In the genomic region with DNA sequence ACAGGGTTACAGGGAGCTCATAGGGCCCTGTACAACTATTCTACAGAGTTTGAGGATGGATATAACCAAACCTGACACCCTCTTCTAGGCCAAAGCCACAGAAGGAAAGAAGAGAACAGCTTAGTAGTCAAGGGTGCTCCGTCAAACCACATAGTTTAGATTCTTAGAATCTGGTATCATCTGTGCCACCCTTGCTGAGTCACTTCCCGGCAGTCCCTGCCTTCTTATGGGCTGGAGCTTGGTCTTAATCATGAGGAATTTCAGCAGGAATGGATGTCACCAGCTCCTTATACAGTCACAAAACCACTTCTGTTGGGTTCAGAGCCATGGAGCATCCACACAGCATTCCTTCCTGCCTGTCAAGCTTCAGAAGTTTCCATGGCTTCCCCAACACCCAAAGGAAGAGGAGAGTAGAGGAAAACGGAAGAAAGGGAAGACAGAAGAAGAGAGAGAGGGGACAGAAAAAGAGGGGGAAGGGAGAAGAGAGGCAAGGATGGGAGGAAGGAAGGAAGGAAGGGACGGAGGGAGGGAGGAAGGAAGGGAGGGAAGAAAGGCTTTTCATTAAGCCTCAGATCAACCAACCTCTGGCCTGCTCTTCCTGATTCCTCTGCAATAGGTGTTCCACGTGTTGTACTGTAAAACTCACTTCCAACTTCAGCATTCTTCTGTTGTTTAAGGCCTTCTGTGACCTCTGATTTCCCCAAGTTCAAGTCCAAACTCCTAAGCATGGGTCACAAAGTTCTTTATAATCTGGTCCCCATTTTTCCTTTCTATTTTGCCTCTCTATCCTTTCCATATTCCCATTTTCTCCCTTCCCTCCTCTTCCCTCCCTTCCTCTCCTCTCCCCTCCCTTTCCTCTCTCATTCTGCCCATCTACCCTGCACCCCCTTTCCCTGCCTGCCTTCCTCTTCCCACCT, we compare ENCODE assay signal across 10 cellular contexts.
A peak's percentile ranks its signal among the peaks of the same experiment; 100 is the strongest.
DNase-seq lines count a peak whose midpoint lies in the region; ATAC-seq and TF ChIP-seq lines count a peak whose summit lies in the region.
"Had no signal": no experiment of that assay in that cellular context is flagged by ENCODE, and none has a peak within 500 bp of the region (broad histone marks: within the 10 kb centered on the region; RNA-seq: fewer than 3 reads in every experiment).

No MANE protein-coding gene starts in this region.

- H3K27ac ChIP-seq in osteoblast (ENCODE audit: low read depth, low read length), result peak overlapping the region; percentile 88
- H3K27ac ChIP-seq: KMS-11 had no signal

- no peaks in the 10 kb centered on the region for H4K20me1 ChIP-seq in osteoblast (ENCODE audit: insufficient read depth, low read length)

- peak overlapping the region; percentile 42 for H2AFZ ChIP-seq in osteoblast (ENCODE audit: low read length)

- peak overlapping the region; percentile 51 for H3K4me2 ChIP-seq in osteoblast (ENCODE audit: insufficient read depth, low read length)
- H3K4me2 ChIP-seq: KMS-11 had no signal

- H3K4me3 ChIP-seq in osteoblast (ENCODE audit: insufficient read depth, low read length), result peak overlapping the region; percentile 22

- H3K27me3 ChIP-seq in osteoblast (ENCODE audit: insufficient read depth, low read length), result no peaks in the 10 kb centered on the region

- no peaks in the 10 kb centered on the region for H3K79me2 ChIP-seq in osteoblast (ENCODE audit: insufficient read depth, low read length)

- no peaks in the 10 kb centered on the region for H3K9me3 ChIP-seq in osteoblast (ENCODE audit: low read depth, low read length)

- DNase-seq in ELF-1 (ENCODE audit: low read depth, low spot score) (peak; percentile 55), OCI-M1 (lab: John Stamatoyannopoulos, UW) (peak; percentile 88), dermis blood vessel endothelial cell (peak; percentile 48), osteoblast (ENCODE audit: insufficient read length, low spot score, missing footprints) (peak; percentile 66), anterior cingulate cortex (lab: John Stamatoyannopoulos, UW) (no peak)
- DNase-seq: activated B cell treated with CpG ODN at 0.5 μM for 24 hours had no signal

- ATAC-seq in HG02759 (IDR thresholded peaks at IDR 0.05; ENCODE audit: unreplicated experiment), result no peak
- no peak for ATAC-seq in HG02852 (IDR thresholded peaks at IDR 0.05; ENCODE audit: unreplicated experiment)
- no peak for ATAC-seq in GM19467 (IDR thresholded peaks at IDR 0.05; ENCODE audit: unreplicated experiment)

- TF ChIP-seq CTCF in osteoblast (IDR thresholded peaks at IDR 0.05; ENCODE audit: extremely low read depth, low read depth, low read length), result no peak

- no peaks in the 10 kb centered on the region for H3K36me3 ChIP-seq in osteoblast (ENCODE audit: insufficient read depth, low read length)

- H3K4me1 ChIP-seq in osteoblast (ENCODE audit: insufficient read depth, low read length), result peaks cover 52% of the 10 kb centered on the region

Comparison
In these comparisons a context has a peak if more than half of its experiments do, and no peak if none do; other contexts are left out.
1. DNase-seq: peak in ELF-1 (single experiment), OCI-M1 (single experiment), dermis blood vessel endothelial cell (single experiment) and osteoblast (single experiment); none in anterior cingulate cortex (0 of 58).